Comparison of ENCODE assay signal across 1 cellular context in the genomic region with DNA sequence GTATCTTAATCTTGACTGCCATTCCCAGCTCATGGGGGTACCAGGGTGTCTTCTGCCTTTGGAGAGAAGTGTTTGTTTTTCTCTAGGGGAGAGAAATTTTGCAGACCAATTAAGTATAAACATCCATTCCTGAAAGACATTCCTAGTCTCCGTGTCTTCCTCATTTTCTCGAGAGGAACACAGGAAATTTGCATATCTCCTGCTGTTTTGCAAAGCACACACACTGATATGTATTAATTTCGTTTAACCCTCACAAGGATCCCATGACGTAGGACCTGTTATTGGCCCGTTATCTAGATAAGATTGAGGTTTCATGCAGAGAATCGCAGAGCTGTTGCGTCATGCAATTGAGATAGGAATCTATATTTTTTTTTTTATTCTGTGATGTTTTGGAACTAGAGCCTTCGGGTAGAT.
TF ChIP-seq lines count a peak whose summit lies in the region.

No MANE protein-coding gene starts in this region.

TF ChIP-seq in HCT116, 20 proteins besides CTCF, POLR2A, EP300 and RAD21 (continued from another document):
- TF ChIP-seq ZBTB33 (IDR thresholded peaks at IDR 0.05; ENCODE audit: extremely low read depth, insufficient replicate concordance, low read length) (no peak), CBX3 (IDR thresholded peaks at IDR 0.05; ENCODE audit: low read depth) (no peak), MAX (IDR thresholded peaks at IDR 0.05) (no peak), EZH2phosphoT487 (IDR thresholded peaks at IDR 0.05; ENCODE audit: borderline replicate concordance) (no peak), JUND (IDR thresholded peaks at IDR 0.05) (no peak), POLR2AphosphoS5 (IDR thresholded peaks at IDR 0.05; ENCODE audit: low read depth, low read length) (no peak), ZNF274 (IDR thresholded peaks at IDR 0.05; ENCODE audit: low read depth, low read length) (no peak), REST (IDR thresholded peaks at IDR 0.05; ENCODE audit: low read depth) (no peak), CEBPB (IDR thresholded peaks at IDR 0.05; ENCODE audit: low read depth) (no peak), SIN3A (IDR thresholded peaks at IDR 0.05; ENCODE audit: low read depth) (no peak), TCF7L2 (IDR thresholded peaks at IDR 0.05; ENCODE audit: borderline replicate concordance, extremely low read depth, insufficient read depth, insufficient read length) (no peak), YY1 (IDR thresholded peaks at IDR 0.05; ENCODE audit: extremely low read depth, insufficient replicate concordance, low read depth, low read length) (no peak), ATF3 (IDR thresholded peaks at IDR 0.05) (no peak), SRF (IDR thresholded peaks at IDR 0.05; ENCODE audit: low read depth) (no peak), SP1 (IDR thresholded peaks at IDR 0.05; ENCODE audit: low read depth) (no peak)
